15 cellular contexts compared by ENCODE assay signal in the genomic region with DNA sequence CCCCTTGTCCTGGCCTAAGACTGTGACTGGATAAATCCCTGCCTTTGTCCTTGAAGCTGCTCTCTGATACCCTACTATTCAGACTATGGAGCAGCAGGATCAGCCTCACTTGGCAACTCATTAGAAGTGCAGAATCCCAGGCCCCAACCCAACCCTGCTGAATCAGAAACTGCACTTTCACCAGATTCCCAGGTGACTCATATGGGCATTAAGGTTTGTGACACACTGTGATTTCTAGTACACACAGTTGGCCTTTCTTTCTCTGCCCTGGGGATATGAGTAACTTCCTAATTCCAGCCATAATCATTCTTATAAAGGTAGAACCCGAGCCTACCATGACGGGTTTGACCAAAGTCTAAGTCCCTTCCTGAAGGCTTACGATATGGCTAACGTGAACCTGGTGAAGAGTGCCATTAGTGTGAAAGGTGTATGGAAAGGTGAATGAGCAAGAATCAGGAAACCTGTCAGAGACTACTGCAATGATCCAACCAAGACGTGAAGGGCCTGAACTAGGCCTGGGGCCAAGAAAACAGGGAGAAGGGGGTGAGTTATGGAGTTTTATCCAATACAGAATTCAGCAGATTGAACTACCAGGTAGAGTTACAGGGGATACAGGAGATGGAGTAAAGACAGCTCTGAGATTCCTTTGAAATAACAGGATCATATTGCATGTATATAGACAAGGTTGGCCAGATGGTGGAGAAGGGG.
A peak's percentile ranks its signal among the peaks of the same experiment; 100 is the strongest.
DNase-seq lines count a peak whose midpoint lies in the region; ATAC-seq, FAIRE-seq and TF ChIP-seq lines count a peak whose summit lies in the region.
"Had no signal": no experiment of that assay in that cellular context is flagged by ENCODE, and none has a peak within 500 bp of the region (broad histone marks: within the 10 kb centered on the region; RNA-seq: fewer than 3 reads in every experiment).

No MANE protein-coding gene starts in this region.

- no peaks in the 10 kb centered on the region for H3K9me3 ChIP-seq in astrocyte (ENCODE audit: insufficient read depth, low read depth, low read length)

- TF ChIP-seq CTCF in astrocyte (IDR thresholded peaks at IDR 0.05; ENCODE audit: insufficient read depth, low read depth, low read length) (no peak), kidney epithelial cell (IDR thresholded peaks at IDR 0.05; ENCODE audit: insufficient read depth, low read length, poor library complexity, severe bottlenecking) (no peak)

- no peaks in the 10 kb centered on the region for H3K27me3 ChIP-seq in ACC112 (ENCODE audit: insufficient read depth, low read length)
- H3K27me3 ChIP-seq in astrocyte (ENCODE audit: insufficient read depth, low read length): no peaks in the 10 kb centered on the region
- no peaks in the 10 kb centered on the region for H3K27me3 ChIP-seq in kidney epithelial cell (ENCODE audit: control insufficient read depth, insufficient read depth, low read length)

- H3K4me1 ChIP-seq in ACC112 (ENCODE audit: control insufficient read depth, insufficient read depth, low read length, unreplicated experiment): peaks cover 39% of the 10 kb centered on the region
- H3K4me1 ChIP-seq in astrocyte (ENCODE audit: insufficient read depth, low read length): peaks cover 35% of the 10 kb centered on the region

- H3K36me3 Mint-ChIP-seq in astrocyte (ENCODE audit: low read depth, unreplicated experiment): peaks cover 2% of the 10 kb centered on the region
- H3K36me3 Mint-ChIP-seq: natural killer cell had no signal

- H3K4me3 ChIP-seq in ACC112 (ENCODE audit: low read depth, low read length): peak overlapping the region; percentile 1; the same call in 1 of the 2 replicates
- H3K4me3 ChIP-seq in astrocyte (ENCODE audit: insufficient read depth, low read depth, low read length): no peak overlapping the region
- H3K4me3 ChIP-seq in kidney epithelial cell (ENCODE audit: low read depth, low read length): no peak overlapping the region

- H3K4me1 Mint-ChIP-seq in astrocyte (ENCODE audit: low read depth, unreplicated experiment): peaks cover 42% of the 10 kb centered on the region
- H3K4me1 Mint-ChIP-seq: natural killer cell had no signal

- H3K27me3 Mint-ChIP-seq in astrocyte (ENCODE audit: low read depth, unreplicated experiment): no peaks in the 10 kb centered on the region

- DNase-seq in HPDE6-E6E7 (ENCODE audit: extremely low spot score): peak; percentile 76
- peak; percentile 96 for DNase-seq in astrocyte (ENCODE audit: low read depth)
- peak; percentile 92 for DNase-seq in kidney epithelial cell (ENCODE audit: low read depth)
- DNase-seq in left lobe of liver (ENCODE audit: low spot score): no peak
- DNase-seq in NCI-H2196 treated with DMSO at 0.1 percent for 48 hours (lab: John Stamatoyannopoulos, UW; ENCODE audit: unreplicated experiment): no peak
- DNase-seq in NCI-H1930 (lab: John Stamatoyannopoulos, UW): no peak
- DNase-seq in middle frontal gyrus (ENCODE audit: extremely low spot score, low spot score): no peak
- DNase-seq: caudate nucleus; hypothalamus; KBM-7; natural killer cell; NCI-H510A treated with DMSO at 0.1 percent for 48 hours; stimulated activated CD4-positive, alpha-beta T cell treated with anti-CD3 and anti-CD28 coated beads, Interleukin-4, amount 100 ng/mL, for 24 hours; T-helper 1 cell had no signal

- H2AFZ ChIP-seq in ACC112 (ENCODE audit: low read length, unreplicated experiment): no peak overlapping the region
- H2AFZ ChIP-seq in astrocyte (ENCODE audit: low read depth, low read length): peak overlapping the region; percentile 8

- peaks cover 13% of the 10 kb centered on the region for H3K9me3 Mint-ChIP-seq in astrocyte (ENCODE audit: unreplicated experiment)

- FAIRE-seq in astrocyte (lab: Jason Lieb, UNC): peak; percentile 94

- H3K36me3 ChIP-seq in ACC112 (ENCODE audit: insufficient read depth, low read length) (no peaks in the 10 kb centered on the region), astrocyte (ENCODE audit: insufficient read depth, low read length) (no peaks in the 10 kb centered on the region), kidney epithelial cell (ENCODE audit: control insufficient read depth, insufficient read depth, low read length) (no peaks in the 10 kb centered on the region)

- H3K27ac Mint-ChIP-seq in astrocyte (ENCODE audit: unreplicated experiment): peak overlapping the region; percentile 82
- H3K27ac Mint-ChIP-seq: natural killer cell had no signal

- H3K79me2 ChIP-seq in ACC112 (ENCODE audit: control insufficient read depth, insufficient read depth, low read length, unreplicated experiment): no peaks in the 10 kb centered on the region
- no peaks in the 10 kb centered on the region for H3K79me2 ChIP-seq in astrocyte (ENCODE audit: insufficient read depth, low read length)

- H3K4me2 ChIP-seq in astrocyte (ENCODE audit: low read length): peak overlapping the region; percentile 47

- H3K4me3 Mint-ChIP-seq in astrocyte (ENCODE audit: unreplicated experiment): no peak overlapping the region
- H3K4me3 Mint-ChIP-seq: natural killer cell had no signal

- no peaks in the 10 kb centered on the region for H4K20me1 ChIP-seq in astrocyte (ENCODE audit: insufficient read depth, low read length)

- no peak for ATAC-seq in left lobe of liver
- ATAC-seq: natural killer cell had no signal

- H3K27ac ChIP-seq in ACC112 (ENCODE audit: low read depth, low read length): peak overlapping the region; percentile 97
- peak overlapping the region; percentile 83 for H3K27ac ChIP-seq in astrocyte (ENCODE audit: low read depth, low read length)

- peak overlapping the region; percentile 48 for H3K9ac ChIP-seq in astrocyte (ENCODE audit: low read length)

Comparison
In these comparisons a context has a peak if more than half of its experiments do, and no peak if none do; other contexts are left out.
1. DNase-seq: peak in HPDE6-E6E7 (single experiment), astrocyte (single experiment) and kidney epithelial cell (single experiment); none in left lobe of liver (single experiment), NCI-H2196 treated with DMSO at 0.1 percent for 48 hours (single experiment), NCI-H1930 (0 of 2) and middle frontal gyrus (single experiment).